18 cellular contexts compared by ENCODE assay signal in the genomic region with DNA sequence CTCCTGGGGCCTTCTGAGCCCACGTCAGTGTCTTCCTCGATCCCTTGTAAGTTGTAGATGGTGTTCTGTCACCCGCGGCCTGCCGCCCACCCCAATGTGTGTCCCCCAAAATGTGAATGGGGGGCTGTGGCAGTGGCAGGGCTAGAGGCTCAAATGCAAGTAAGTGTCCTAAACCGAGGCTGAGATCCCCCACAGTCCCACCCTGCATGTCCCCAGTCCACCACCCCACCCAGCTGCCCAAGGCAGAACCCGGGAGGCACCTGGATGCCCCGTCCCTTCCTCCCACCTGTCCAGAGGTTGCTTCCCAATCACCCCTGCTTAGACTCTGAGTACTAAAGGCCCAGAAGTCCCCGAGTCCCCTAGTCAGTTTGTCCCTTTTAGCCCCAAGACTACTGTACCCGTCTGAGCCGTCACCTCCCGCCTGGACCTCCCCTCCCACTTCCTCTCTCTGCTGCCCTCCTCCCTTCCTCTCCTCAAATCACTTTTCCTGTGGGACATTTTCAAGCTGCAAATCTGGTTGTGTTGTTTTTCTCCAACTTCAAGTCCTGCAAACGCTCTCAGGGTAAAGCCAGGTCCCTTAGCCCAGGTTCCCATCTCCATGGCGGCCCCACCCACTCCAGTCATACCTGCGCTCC. TPM values are rescaled to one million over a fixed set of nuclear protein-coding genes. Genes with fewer than 3 reads are reported as not detected.
DNase-seq lines count a peak whose midpoint lies in the region; ATAC-seq and TF ChIP-seq lines count a peak whose summit lies in the region.
"Had no signal": no experiment of that assay in that cellular context is flagged by ENCODE, and none has a peak within 500 bp of the region (broad histone marks: within the 10 kb centered on the region; RNA-seq: fewer than 3 reads in every experiment).

No MANE protein-coding gene starts in this region.

- no peak overlapping the region for H3K4me3 ChIP-seq in skin epidermis
- no peak overlapping the region for H3K4me3 ChIP-seq in Peyer's patch

- H3K27ac Mint-ChIP-seq in WTC11 = no peak overlapping the region
- peak overlapping the region in 3 of 6 donors; percentile 21 to 52 (median 41) for H3K27ac Mint-ChIP-seq in immature natural killer cell
- no peak overlapping the region for H3K27ac Mint-ChIP-seq in activated naive CD4-positive, alpha-beta T cell treated with anti-CD3 and anti-CD28 coated beads, Interleukin-2, amount 50 U/mL, for 72 hours
- H3K27ac Mint-ChIP-seq: CD4-positive, alpha-beta T cell; naive thymus-derived CD4-positive, alpha-beta T cell; stimulated activated effector memory CD8-positive, alpha-beta T cell treated with anti-CD3 and anti-CD28 coated beads, Interleukin-12 subunit alpha, Interleukin-12 subunit beta, amount 100 ng/mL, for 72 hours had no signal

- H3K36me3 ChIP-seq in Peyer's patch = no peaks in the 10 kb centered on the region

- H3K4me1 ChIP-seq in Peyer's patch = peaks cover 0 to 25% (median 2%) of the 10 kb centered on the region in 4 donors

- no peaks in the 10 kb centered on the region for H3K27me3 ChIP-seq in Peyer's patch

- CTCF ChIA-PET in WTC11 (lab: Charles Lee) = interaction anchor here (0.6 to 2.4 kb wide), 4 partner anchors 9 to 211 kb away, joined by 4 to 14 read pairs (median 4); no protein-coding TSS in a partner anchor

- H3K9me3 ChIP-seq in Peyer's patch = no peaks in the 10 kb centered on the region

- TF ChIP-seq POLR2A in Peyer's patch (IDR thresholded peaks at IDR 0.05) = no peak

- DNase-seq in KBM-7 (peak; percentile 67), WTC11 (ENCODE audit: low spot score) (no peak), immature natural killer cell (no peak), Peyer's patch (no peak), occipital lobe (lab: John Stamatoyannopoulos, UW) (no peak)
- no peak for DNase-seq in activated naive CD4-positive, alpha-beta T cell treated with anti-CD3 and anti-CD28 coated beads, Interleukin-2, amount 50 U/mL, for 72 hours (ENCODE audit: low spot score in 2 of 2)
- DNase-seq: activated naive CD4-positive, alpha-beta T cell treated with Interleukin-2 at 50 U/mL for 16 hours; GOT3; naive thymus-derived CD4-positive, alpha-beta T cell; NCI-H1436 treated with DMSO at 0.1 percent for 48 hours; NCI-H526; stimulated activated CD4-positive, alpha-beta T cell treated with anti-CD3 and anti-CD28 coated beads, Interleukin-4, amount 100 ng/mL, for 4 hours; T-helper 9 cell had no signal

- in situ Hi-C loops in KBM-7 (cut with MboI; ENCODE audit: low pct_unique_long_range_greater_than_20kb, low sequenced_read_pairs) = no loop called here

- H3K27ac ChIP-seq in skin epidermis (peak overlapping the region in 17 of 21 experiments; percentile 18 to 81 (median 65)), Peyer's patch (peak overlapping the region in 2 of 4 donors; percentile 19 to 25)
- H3K27ac ChIP-seq: RWPE1 had no signal

- no peak overlapping the region for H3K4me3 Mint-ChIP-seq in WTC11
- H3K4me3 Mint-ChIP-seq in immature natural killer cell = peak overlapping the region in 3 of 5 donors; percentile 9 to 26 (median 17)
- H3K4me3 Mint-ChIP-seq: CD4-positive, alpha-beta T cell; naive thymus-derived CD4-positive, alpha-beta T cell; stimulated activated effector memory CD8-positive, alpha-beta T cell treated with anti-CD3 and anti-CD28 coated beads, Interleukin-12 subunit alpha, Interleukin-12 subunit beta, amount 100 ng/mL, for 72 hours had no signal

- ATAC-seq in WTC11 (peak; percentile 12; the same call in 1 of the 2 replicates), HG02870 (IDR thresholded peaks at IDR 0.05; ENCODE audit: unreplicated experiment) (no peak)
- no peak for ATAC-seq in activated naive CD4-positive, alpha-beta T cell treated with anti-CD3 and anti-CD28 coated beads, Interleukin-2, amount 50 U/mL, for 72 hours
- ATAC-seq: naive thymus-derived CD4-positive, alpha-beta T cell; stimulated activated effector memory CD8-positive, alpha-beta T cell treated with anti-CD3 and anti-CD28 coated beads, Interleukin-12 subunit alpha, Interleukin-12 subunit beta, amount 100 ng/mL, for 72 hours had no signal

- POLR2A ChIA-PET in WTC11 (lab: Charles Lee) = interaction anchor here (1.0 kb wide), 1 partner anchor 178 kb away, joined by 3 read pairs; a partner anchor contains a TSS

- no peaks in the 10 kb centered on the region for H3K36me3 Mint-ChIP-seq in WTC11
- H3K36me3 Mint-ChIP-seq in immature natural killer cell = no peaks in the 10 kb centered on the region
- H3K36me3 Mint-ChIP-seq in activated naive CD4-positive, alpha-beta T cell treated with anti-CD3 and anti-CD28 coated beads, Interleukin-2, amount 50 U/mL, for 72 hours = no peaks in the 10 kb centered on the region
- H3K36me3 Mint-ChIP-seq: naive thymus-derived CD4-positive, alpha-beta T cell; stimulated activated effector memory CD8-positive, alpha-beta T cell treated with anti-CD3 and anti-CD28 coated beads, Interleukin-12 subunit alpha, Interleukin-12 subunit beta, amount 100 ng/mL, for 72 hours had no signal

- H3K27me3 Mint-ChIP-seq in WTC11 (ENCODE audit: low read depth) = no peaks in the 10 kb centered on the region
- peaks cover 0 to 2% (median 2%) of the 10 kb centered on the region in 3 donors for H3K27me3 Mint-ChIP-seq in immature natural killer cell (ENCODE audit: low read depth in 3 of 3)
- H3K27me3 Mint-ChIP-seq: CD4-positive, alpha-beta T cell had no signal

- H3K9me3 Mint-ChIP-seq in WTC11 = no peaks in the 10 kb centered on the region
- H3K9me3 Mint-ChIP-seq in immature natural killer cell = no peaks in the 10 kb centered on the region
- H3K9me3 Mint-ChIP-seq in activated naive CD4-positive, alpha-beta T cell treated with anti-CD3 and anti-CD28 coated beads, Interleukin-2, amount 50 U/mL, for 72 hours = no peaks in the 10 kb centered on the region
- H3K9me3 Mint-ChIP-seq: CD4-positive, alpha-beta T cell; stimulated activated effector memory CD8-positive, alpha-beta T cell treated with anti-CD3 and anti-CD28 coated beads, Interleukin-12 subunit alpha, Interleukin-12 subunit beta, amount 100 ng/mL, for 72 hours had no signal

- H3K4me1 Mint-ChIP-seq in WTC11 (peaks cover 19% of the 10 kb centered on the region), immature natural killer cell (peaks cover 8 to 12% of the 10 kb centered on the region in 2 donors)

- TF ChIP-seq CTCF in WTC11 (IDR thresholded peaks at IDR 0.05) (no peak), Peyer's patch (IDR thresholded peaks at IDR 0.05) (no peak)

TF ChIP-seq in WTC11, 78 proteins besides CTCF, POLR2A, EP300 and RAD21:
- TF ChIP-seq, protein P1, sequence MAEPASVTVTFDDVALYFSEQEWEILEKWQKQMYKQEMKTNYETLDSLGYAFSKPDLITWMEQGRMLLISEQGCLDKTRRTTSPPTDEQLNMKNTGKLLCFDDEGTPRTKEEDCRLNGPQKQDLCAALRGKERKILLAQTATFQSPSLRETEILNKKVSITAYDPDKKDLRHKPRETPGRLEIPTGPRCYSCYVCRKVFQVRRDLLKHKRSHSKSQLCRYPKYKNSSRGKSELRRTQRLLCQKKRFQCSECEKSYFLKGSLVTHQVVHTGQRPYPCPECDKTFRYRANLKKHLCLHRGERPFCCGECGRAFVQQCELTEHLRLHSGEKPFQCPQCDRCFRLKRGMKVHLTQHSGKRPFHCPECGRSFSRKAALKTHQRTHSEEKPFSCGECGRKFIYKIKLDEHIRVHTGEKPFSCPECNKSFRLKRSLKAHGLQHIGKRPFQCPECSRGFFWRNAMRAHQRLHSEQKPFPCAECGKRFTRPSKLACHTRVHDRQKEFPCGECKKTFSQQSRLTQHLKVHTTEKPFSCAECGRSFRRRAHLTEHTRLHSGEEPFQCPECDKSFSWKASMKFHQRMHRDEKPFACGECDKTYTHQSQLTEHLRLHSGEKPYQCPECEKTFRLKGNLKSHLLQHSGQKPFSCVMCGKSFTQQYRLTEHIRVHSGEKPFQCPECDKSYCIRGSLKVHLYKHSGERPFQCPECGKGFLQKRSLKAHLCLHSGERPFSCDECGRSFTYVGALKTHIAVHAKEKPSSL (CRISPR knock-in tag; conservative IDR thresholded peaks at IDR 0.05) = no peak
- TF ChIP-seq NR3C1 (CRISPR knock-in tag; conservative IDR thresholded peaks at IDR 0.05; ENCODE audit: low read depth) = no peak
- no peak for TF ChIP-seq NFYB (CRISPR knock-in tag; conservative IDR thresholded peaks at IDR 0.05; ENCODE audit: low read depth)
- TF ChIP-seq NR2C2 (CRISPR knock-in tag; IDR thresholded peaks at IDR 0.05) = no peak
- no peak for TF ChIP-seq ELF4 (CRISPR knock-in tag; IDR thresholded peaks at IDR 0.05; ENCODE audit: low read depth)
- TF ChIP-seq ZNF138 (CRISPR knock-in tag; conservative IDR thresholded peaks at IDR 0.05) = no peak
- TF ChIP-seq, protein P2, sequence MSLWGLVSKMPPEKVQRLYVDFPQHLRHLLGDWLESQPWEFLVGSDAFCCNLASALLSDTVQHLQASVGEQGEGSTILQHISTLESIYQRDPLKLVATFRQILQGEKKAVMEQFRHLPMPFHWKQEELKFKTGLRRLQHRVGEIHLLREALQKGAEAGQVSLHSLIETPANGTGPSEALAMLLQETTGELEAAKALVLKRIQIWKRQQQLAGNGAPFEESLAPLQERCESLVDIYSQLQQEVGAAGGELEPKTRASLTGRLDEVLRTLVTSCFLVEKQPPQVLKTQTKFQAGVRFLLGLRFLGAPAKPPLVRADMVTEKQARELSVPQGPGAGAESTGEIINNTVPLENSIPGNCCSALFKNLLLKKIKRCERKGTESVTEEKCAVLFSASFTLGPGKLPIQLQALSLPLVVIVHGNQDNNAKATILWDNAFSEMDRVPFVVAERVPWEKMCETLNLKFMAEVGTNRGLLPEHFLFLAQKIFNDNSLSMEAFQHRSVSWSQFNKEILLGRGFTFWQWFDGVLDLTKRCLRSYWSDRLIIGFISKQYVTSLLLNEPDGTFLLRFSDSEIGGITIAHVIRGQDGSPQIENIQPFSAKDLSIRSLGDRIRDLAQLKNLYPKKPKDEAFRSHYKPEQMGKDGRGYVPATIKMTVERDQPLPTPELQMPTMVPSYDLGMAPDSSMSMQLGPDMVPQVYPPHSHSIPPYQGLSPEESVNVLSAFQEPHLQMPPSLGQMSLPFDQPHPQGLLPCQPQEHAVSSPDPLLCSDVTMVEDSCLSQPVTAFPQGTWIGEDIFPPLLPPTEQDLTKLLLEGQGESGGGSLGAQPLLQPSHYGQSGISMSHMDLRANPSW (CRISPR knock-in tag; conservative IDR thresholded peaks at IDR 0.05; ENCODE audit: low read depth) = no peak

RNA-seq across cellular contexts. Expression of a gene that starts 11.8 kb away (rescaled TPM):
- total RNA-seq in WTC11 (2021) (56.7 to 63.9 TPM (median 57.4 TPM) in 3 replicates), Peyer's patch (100 to 1,000 TPM in 1 of 4 donors, 10 to 100 TPM in 3; 13.1 to 305 (median 48.2) TPM), occipital lobe (14.3 TPM)
- 10 to 100 TPM in 1 of 3 donors, 1 to 10 TPM in 2; 3.1 to 30.2 (median 6.1) TPM for polyA plus RNA-seq in immature natural killer cell
- total RNA-seq in activated naive CD4-positive, alpha-beta T cell treated with anti-CD3 and anti-CD28 coated beads, Interleukin-2, amount 50 U/mL, for 72 hours = 1 to 10 TPM; 3.5 to 5.7 TPM
